Comparison of ENCODE assay signal across 9 cellular contexts in genomic region chr2:11829947-11830707, GRCh38.
A peak's percentile ranks its signal among the peaks of the same experiment; 100 is the strongest.
DNase-seq lines count a peak whose midpoint lies in the region; ATAC-seq and TF ChIP-seq lines count a peak whose summit lies in the region.
"Had no signal": no experiment of that assay in that cellular context is flagged by ENCODE, and none has a peak within 500 bp of the region (broad histone marks: within the 10 kb centered on the region; RNA-seq: fewer than 3 reads in every experiment).

No MANE protein-coding gene starts in this region.

- H3K27ac ChIP-seq in brain microvascular endothelial cell = peak overlapping the region; percentile 88
- H3K27ac ChIP-seq in iPS-20b (ENCODE audit: low read length) = peak overlapping the region; percentile 29
- H3K27ac ChIP-seq: 22Rv1 had no signal

- H3K27me3 ChIP-seq in brain microvascular endothelial cell (replicated peaks) (no peaks in the 10 kb centered on the region), iPS-20b (ENCODE audit: insufficient read depth, low read length) (no peaks in the 10 kb centered on the region), skeletal muscle satellite cell (ENCODE audit: control insufficient read depth, insufficient read depth, low read length) (no peaks in the 10 kb centered on the region)

- DNase-seq in NCI-H1417 (lab: John Stamatoyannopoulos, UW) = peak; percentile 65 to 91 (median 82)
- no peak for DNase-seq in NCI-H1417 treated with DMSO at 0.1 percent for 48 hours (lab: John Stamatoyannopoulos, UW)
- peak; percentile 73 for DNase-seq in NAMALWA (ENCODE audit: low spot score)
- peak in 1 of 3 donors; percentile 12 for DNase-seq in T-helper 17 cell
- peak; percentile 95 for DNase-seq in brain microvascular endothelial cell

- H3K4me3 ChIP-seq in brain microvascular endothelial cell (ENCODE audit: low read depth, low read length) (peak overlapping the region; percentile 35), iPS-20b (ENCODE audit: low read length) (peak overlapping the region; percentile 46), skeletal muscle satellite cell (ENCODE audit: low read length) (peak overlapping the region; percentile 50)

- H3K4me3 Mint-ChIP-seq in T-helper 17 cell = peak overlapping the region; percentile 89

- peak overlapping the region; percentile 78 for H3K27ac Mint-ChIP-seq in T-helper 17 cell

- in situ Hi-C loops in brain microvascular endothelial cell (cut with HindIII; ENCODE audit: low pct_ligation_motif_present, low sequenced_read_pairs) = no loop called here

- ATAC-seq in HG02588 (IDR thresholded peaks at IDR 0.05; ENCODE audit: unreplicated experiment) = peak; percentile 73
- ATAC-seq in T-helper 17 cell = peak; percentile 78

- peaks cover 26% of the 10 kb centered on the region for H3K4me1 Mint-ChIP-seq in T-helper 17 cell

- H3K36me3 ChIP-seq in brain microvascular endothelial cell (replicated peaks) (peaks cover 3% of the 10 kb centered on the region), iPS-20b (ENCODE audit: insufficient read depth, low read depth, low read length) (peaks cover 3% of the 10 kb centered on the region; the same call in 1 of the 2 replicates), skeletal muscle satellite cell (ENCODE audit: insufficient read depth, low read length) (peaks cover 8% of the 10 kb centered on the region)

- H3K9me3 ChIP-seq in T-helper 17 cell (ENCODE audit: control insufficient read depth, low read length, poor library complexity, severe bottlenecking) (no peaks in the 10 kb centered on the region), iPS-20b (ENCODE audit: insufficient read depth, low read depth, low read length) (no peaks in the 10 kb centered on the region), skeletal muscle satellite cell (replicated peaks; ENCODE audit: low read length) (no peaks in the 10 kb centered on the region)

- peak overlapping the region; percentile 82 for H3K4me2 ChIP-seq in skeletal muscle satellite cell (ENCODE audit: low read length)

- peak; percentile 67 for TF ChIP-seq CTCF in brain microvascular endothelial cell (IDR thresholded peaks at IDR 0.05; ENCODE audit: low read depth, low read length, missing control alignments)

- no peaks in the 10 kb centered on the region for H3K36me3 Mint-ChIP-seq in T-helper 17 cell (ENCODE audit: low read depth)

- peaks cover 17% of the 10 kb centered on the region; the same call in 1 of the 2 replicates for H3K4me1 ChIP-seq in iPS-20b (ENCODE audit: insufficient read depth, low read length)
- H3K4me1 ChIP-seq in skeletal muscle satellite cell (ENCODE audit: control insufficient read depth, insufficient read depth, low read length) = peaks cover 28% of the 10 kb centered on the region

- H3K27me3 Mint-ChIP-seq in T-helper 17 cell = no peaks in the 10 kb centered on the region

- peak overlapping the region; percentile 62; the same call in 1 of the 2 replicates for H3K9ac ChIP-seq in iPS-20b (ENCODE audit: low read depth, low read length)
- H3K9ac ChIP-seq in skeletal muscle satellite cell (ENCODE audit: low read depth, low read length) = peak overlapping the region; percentile 65
